31 cellular contexts compared by ENCODE assay signal in genomic region chrX:103758555-103758954, GRCh38. TPM values are rescaled to one million over a fixed set of nuclear protein-coding genes. Genes with fewer than 3 reads are reported as not detected.
"Had no signal": no experiment of that assay in that cellular context is flagged by ENCODE, and none has a peak within 500 bp of the region (broad histone marks: within the 10 kb centered on the region; RNA-seq: fewer than 3 reads in every experiment).

No MANE protein-coding gene starts in this region.

- H3K27me3 ChIP-seq: esophagus squamous epithelium, gastrocnemius medialis, heart right ventricle, left lung had no signal

- H3K4me3 Mint-ChIP-seq: memory B cell, mesothelial cell of epicardium had no signal

- H3K4me1 Mint-ChIP-seq: memory B cell, mesothelial cell of epicardium had no signal

- H3K36me3 Mint-ChIP-seq: memory B cell had no signal

- H3K27ac ChIP-seq: coronary artery, dorsolateral prefrontal cortex, epithelial cell of prostate, esophagus squamous epithelium, gastrocnemius medialis, heart right ventricle, left lung, lower lobe of right lung had no signal

- H3K36me3 ChIP-seq: esophagus squamous epithelium, gastrocnemius medialis, heart right ventricle, left lung, lower lobe of right lung had no signal

- DNase-seq: dermis blood vessel endothelial cell; dorsolateral prefrontal cortex; effector CD4-positive, alpha-beta T cell; effector memory CD4-positive, alpha-beta T cell; erythroblast; esophagus squamous epithelium; foreskin fibroblast; foreskin melanocyte; gastrocnemius medialis; glutamatergic neuron; head of caudate nucleus; heart right ventricle; hippocampal formation; left cardiac atrium; left lung; left ventricle myocardium superior; lower lobe of right lung; mucosa of descending colon had no signal

- ATAC-seq: esophagus mucosa, gastrocnemius medialis, heart right ventricle, left cardiac atrium, left lung, left ventricle myocardium superior, lower lobe of right lung, mucosa of descending colon had no signal

- H3K9me3 ChIP-seq: gastrocnemius medialis, left lung, lower lobe of right lung, mucosa of descending colon had no signal

- H3K4me3 ChIP-seq: coronary artery, dorsolateral prefrontal cortex, esophagus squamous epithelium, gastrocnemius medialis, heart right ventricle, left lung, lower lobe of right lung, mucosa of descending colon had no signal

- H3K27ac Mint-ChIP-seq: memory B cell, mesothelial cell of epicardium had no signal

- H3K4me1 ChIP-seq: esophagus squamous epithelium, gastrocnemius medialis, heart right ventricle, left lung, lower lobe of right lung had no signal

RNA-seq across cellular contexts. Expression of gene PLP1, which starts 18.1 kb away (rescaled TPM):
- total RNA-seq: dermis blood vessel endothelial cell, glomerular endothelial cell, kidney epithelial cell, lung microvascular endothelial cell had no signal
- polyA plus RNA-seq: keratinocyte had no signal

RNA-seq across cellular contexts. Expression of gene TMEM31, which starts 47.8 kb away (rescaled TPM):
- total RNA-seq: cerebellum, dermis blood vessel endothelial cell, esophagus mucosa, esophagus squamous epithelium, gastrocnemius medialis, glomerular endothelial cell, kidney epithelial cell, left cardiac atrium, left lung, left ventricle myocardium superior, lower leg skin, lower lobe of right lung, lung microvascular endothelial cell, mesenteric fat pad, myocyte had no signal
- polyA plus RNA-seq: keratinocyte had no signal
